ENCODE assay signal across 1 cellular context in genomic region chrX:119791437-119792231, GRCh38.
A peak's percentile ranks its signal among the peaks of the same experiment; 100 is the strongest.
TF ChIP-seq lines count a peak whose summit lies in the region.

Gene RPL39, minus strand, starts transcription at chrX:119791630. Its CDS starts 54 bp downstream, at chrX:119791576.

TF ChIP-seq in GM12878, 131 proteins besides CTCF, POLR2A, EP300 and RAD21 (continued from another document):
- TF ChIP-seq, protein P1, sequence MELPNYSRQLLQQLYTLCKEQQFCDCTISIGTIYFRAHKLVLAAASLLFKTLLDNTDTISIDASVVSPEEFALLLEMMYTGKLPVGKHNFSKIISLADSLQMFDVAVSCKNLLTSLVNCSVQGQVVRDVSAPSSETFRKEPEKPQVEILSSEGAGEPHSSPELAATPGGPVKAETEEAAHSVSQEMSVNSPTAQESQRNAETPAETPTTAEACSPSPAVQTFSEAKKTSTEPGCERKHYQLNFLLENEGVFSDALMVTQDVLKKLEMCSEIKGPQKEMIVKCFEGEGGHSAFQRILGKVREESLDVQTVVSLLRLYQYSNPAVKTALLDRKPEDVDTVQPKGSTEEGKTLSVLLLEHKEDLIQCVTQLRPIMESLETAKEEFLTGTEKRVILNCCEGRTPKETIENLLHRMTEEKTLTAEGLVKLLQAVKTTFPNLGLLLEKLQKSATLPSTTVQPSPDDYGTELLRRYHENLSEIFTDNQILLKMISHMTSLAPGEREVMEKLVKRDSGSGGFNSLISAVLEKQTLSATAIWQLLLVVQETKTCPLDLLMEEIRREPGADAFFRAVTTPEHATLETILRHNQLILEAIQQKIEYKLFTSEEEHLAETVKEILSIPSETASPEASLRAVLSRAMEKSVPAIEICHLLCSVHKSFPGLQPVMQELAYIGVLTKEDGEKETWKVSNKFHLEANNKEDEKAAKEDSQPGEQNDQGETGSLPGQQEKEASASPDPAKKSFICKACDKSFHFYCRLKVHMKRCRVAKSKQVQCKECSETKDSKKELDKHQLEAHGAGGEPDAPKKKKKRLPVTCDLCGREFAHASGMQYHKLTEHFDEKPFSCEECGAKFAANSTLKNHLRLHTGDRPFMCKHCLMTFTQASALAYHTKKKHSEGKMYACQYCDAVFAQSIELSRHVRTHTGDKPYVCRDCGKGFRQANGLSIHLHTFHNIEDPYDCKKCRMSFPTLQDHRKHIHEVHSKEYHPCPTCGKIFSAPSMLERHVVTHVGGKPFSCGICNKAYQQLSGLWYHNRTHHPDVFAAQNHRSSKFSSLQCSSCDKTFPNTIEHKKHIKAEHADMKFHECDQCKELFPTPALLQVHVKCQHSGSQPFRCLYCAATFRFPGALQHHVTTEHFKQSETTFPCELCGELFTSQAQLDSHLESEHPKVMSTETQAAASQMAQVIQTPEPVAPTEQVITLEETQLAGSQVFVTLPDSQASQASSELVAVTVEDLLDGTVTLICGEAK (IDR thresholded peaks at IDR 0.05; ENCODE audit: borderline replicate concordance): peak; percentile 61; the same call in 1 of the 2 replicates
- TF ChIP-seq TARDBP (IDR thresholded peaks at IDR 0.05; ENCODE audit: borderline replicate concordance) (no peak), ATF7 (IDR thresholded peaks at IDR 0.05; ENCODE audit: low read depth) (peak; percentile 72; the same call in 1 of the 2 replicates), HCFC1 (IDR thresholded peaks at IDR 0.05; ENCODE audit: low read length) (no peak)
- TF ChIP-seq, protein P2, sequence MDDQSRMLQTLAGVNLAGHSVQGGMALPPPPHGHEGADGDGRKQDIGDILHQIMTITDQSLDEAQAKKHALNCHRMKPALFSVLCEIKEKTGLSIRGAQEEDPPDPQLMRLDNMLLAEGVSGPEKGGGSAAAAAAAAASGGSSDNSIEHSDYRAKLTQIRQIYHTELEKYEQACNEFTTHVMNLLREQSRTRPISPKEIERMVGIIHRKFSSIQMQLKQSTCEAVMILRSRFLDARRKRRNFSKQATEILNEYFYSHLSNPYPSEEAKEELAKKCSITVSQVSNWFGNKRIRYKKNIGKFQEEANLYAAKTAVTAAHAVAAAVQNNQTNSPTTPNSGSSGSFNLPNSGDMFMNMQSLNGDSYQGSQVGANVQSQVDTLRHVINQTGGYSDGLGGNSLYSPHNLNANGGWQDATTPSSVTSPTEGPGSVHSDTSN (IDR thresholded peaks at IDR 0.05; ENCODE audit: insufficient replicate concordance, low read depth, low read length): peak; percentile 47
